Comparison of ENCODE assay signal across 8 cellular contexts in the genomic region with DNA sequence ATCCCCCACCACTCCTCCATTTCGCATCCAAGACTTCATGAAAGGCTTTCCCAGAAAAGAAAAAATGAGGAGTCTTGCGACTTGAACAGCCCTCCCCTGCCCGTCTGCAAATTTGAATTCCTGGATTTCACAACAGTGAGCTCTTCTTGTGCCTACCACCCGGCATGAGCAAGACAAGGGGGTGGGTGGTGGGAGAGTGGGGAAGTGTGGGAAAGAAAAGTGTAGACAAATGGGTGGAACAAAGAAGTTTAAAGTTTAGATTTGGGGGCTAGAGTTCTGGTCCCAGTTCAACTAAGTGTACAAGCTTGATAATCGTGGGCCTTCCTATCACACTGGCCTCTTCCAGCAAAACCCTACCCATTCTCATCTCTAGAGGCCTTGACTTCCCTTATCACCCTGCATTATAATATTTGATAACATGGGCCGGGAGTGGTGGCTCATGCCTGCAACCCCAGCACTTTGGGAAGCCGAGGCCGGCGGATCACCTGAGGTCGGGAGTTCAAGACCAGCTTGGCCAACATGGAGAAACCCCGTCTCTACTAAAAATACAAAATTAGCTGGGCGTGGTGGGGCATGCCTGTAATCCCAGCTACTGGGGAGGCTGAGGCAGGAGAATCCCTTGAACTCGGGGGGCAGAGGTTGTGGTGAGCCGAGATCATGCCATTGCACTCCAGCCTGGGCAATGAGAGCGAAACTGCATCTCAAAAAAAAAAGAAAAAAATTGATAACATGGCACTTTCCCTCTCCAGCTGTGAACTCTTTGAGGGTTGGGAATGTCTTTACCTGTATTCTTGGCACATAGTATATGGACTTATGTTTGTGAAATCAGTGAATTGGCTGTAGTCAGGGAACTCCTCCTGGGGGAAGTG. TPM values are rescaled to one million over a fixed set of nuclear protein-coding genes. Genes with fewer than 3 reads are reported as not detected.
DNase-seq lines count a peak whose midpoint lies in the region; ATAC-seq and TF ChIP-seq lines count a peak whose summit lies in the region.

No MANE protein-coding gene starts in this region.

- H3K4me1 ChIP-seq in OCI-LY3 (ENCODE audit: low read length) (peaks cover 33% of the 10 kb centered on the region), ovary (ENCODE audit: insufficient read depth) (peaks cover 25% of the 10 kb centered on the region)

- H3K27me3 ChIP-seq in OCI-LY3 (ENCODE audit: low read depth, low read length) (no peaks in the 10 kb centered on the region), ovary (no peaks in the 10 kb centered on the region)

- peak overlapping the region; percentile 82 for H3K4me3 Mint-ChIP-seq in Calu3 (ENCODE audit: low read depth, unreplicated experiment)

- BruUV-seq in Calu3 (replicated peaks; lab: Mats Ljungman, UMichigan), result no TSS peak

- H3K27ac Mint-ChIP-seq in Calu3 (ENCODE audit: unreplicated experiment), result peak overlapping the region; percentile 87

- intact Hi-C loops in Calu3 (cut with micrococcal nuclease; ENCODE audit: unreplicated experiment), result loop anchor here (1.0 kb wide), 1 partner anchor 9 kb away; a partner anchor contains a TSS
- intact Hi-C loops in ovary (cut with DNase I), result no loop called here

- TF ChIP-seq CTCF in Calu3 (IDR thresholded peaks at IDR 0.05; ENCODE audit: unreplicated experiment), result no peak
- TF ChIP-seq CTCF in OCI-LY3 (IDR thresholded peaks at IDR 0.05; ENCODE audit: low read depth, low read length), result no peak
- TF ChIP-seq CTCF in epithelial cell of esophagus (IDR thresholded peaks at IDR 0.05; ENCODE audit: insufficient read depth, low read depth, low read length, missing control alignments), result no peak
- no peak for TF ChIP-seq CTCF in ovary (IDR thresholded peaks at IDR 0.05)

- peaks cover 42% of the 10 kb centered on the region for H3K79me2 ChIP-seq in OCI-LY3 (ENCODE audit: low read length)

- TF ChIP-seq POLR2A in ovary (IDR thresholded peaks at IDR 0.05), result no peak

- H3K9ac ChIP-seq in OCI-LY3 (ENCODE audit: low read length), result peak overlapping the region; percentile 99

- no peak for ATAC-seq in GM21528 (IDR thresholded peaks at IDR 0.05; ENCODE audit: low FRiP score, unreplicated experiment)

- H3K4me3 ChIP-seq in OCI-LY3 (ENCODE audit: low read length), result peak overlapping the region; percentile 100
- H3K4me3 ChIP-seq in epithelial cell of esophagus (ENCODE audit: low read length), result peak overlapping the region; percentile 96
- H3K4me3 ChIP-seq in ovary, result peak overlapping the region; percentile 86

- H4K20me1 ChIP-seq in OCI-LY3 (ENCODE audit: insufficient read depth, low read length), result no peaks in the 10 kb centered on the region

- no peak for TF ChIP-seq EP300 in ovary (IDR thresholded peaks at IDR 0.05)

- DNase-seq in Calu3 (no peak), epithelial cell of esophagus (ENCODE audit: low read depth) (no peak), ovary (no peak), NCI-H128 (lab: John Stamatoyannopoulos, UW; ENCODE audit: unreplicated experiment) (no peak)
- DNase-seq in activated CD4-positive, alpha-beta T cell treated with anti-CD3 and anti-CD28 coated beads, Interleukin-2, amount 50 U/mL, for 1 hour, result no peak
- DNase-seq in stimulated activated CD4-positive, alpha-beta T cell treated with anti-CD3 and anti-CD28 coated beads, Interleukin-2, amount 100 ng/mL, for 48 hours, result no peak

- peaks cover 62% of the 10 kb centered on the region for H3K4me1 Mint-ChIP-seq in Calu3 (ENCODE audit: low read depth, unreplicated experiment)

- H3K36me3 Mint-ChIP-seq in Calu3 (ENCODE audit: insufficient read depth, unreplicated experiment), result peaks cover 92% of the 10 kb centered on the region

- H3K27ac ChIP-seq in OCI-LY3 (ENCODE audit: low read length) (peak overlapping the region; percentile 48), ovary (peak overlapping the region; percentile 27 to 31)

- H3K9me3 ChIP-seq in OCI-LY3 (ENCODE audit: insufficient read depth, low read length) (peaks cover 3% of the 10 kb centered on the region; the same call in 1 of the 2 replicates), ovary (no peaks in the 10 kb centered on the region)

- no peaks in the 10 kb centered on the region for H3K9me3 Mint-ChIP-seq in Calu3 (ENCODE audit: low read depth, unreplicated experiment)

- CTCF ChIA-PET in Calu3 (lab: Charles Lee), result interaction anchor here (0.6 to 1.5 kb wide), 11 partner anchors 10 to 267 kb away, joined by 3 to 10 read pairs (median 3); a partner anchor contains a TSS

- 45 to 51% (median 46%) methylated on average over 15 of the region's 15 CpGs for WGBS in ovary, 3 donors

- peaks cover 17% of the 10 kb centered on the region for H3K36me3 ChIP-seq in OCI-LY3 (replicated peaks; ENCODE audit: low read depth, low read length)
- H3K36me3 ChIP-seq in ovary, result no peaks in the 10 kb centered on the region

- peak overlapping the region; percentile 100 for H3K4me2 ChIP-seq in OCI-LY3 (ENCODE audit: low read length)

- no peaks in the 10 kb centered on the region for H3K27me3 Mint-ChIP-seq in Calu3 (ENCODE audit: unreplicated experiment)

- no peak overlapping the region for H2AFZ ChIP-seq in OCI-LY3 (ENCODE audit: low read depth, low read length)

RNA-seq across cellular contexts. Expression of a gene that starts 0.7 kb away (rescaled TPM):
- total RNA-seq in Calu3 (2022) (40.3 and 42.9 TPM in 2 replicates), ovary (10 to 100 TPM; 13.9 to 26.2 (median 22.6) TPM)
- 10 to 100 TPM; 15.9 to 17.6 TPM for polyA plus RNA-seq in ovary

RNA-seq across cellular contexts. Expression of a gene that starts 3.6 kb away (rescaled TPM):
- total RNA-seq in Calu3 (2022) (32.2 and 35.6 TPM in 2 replicates), ovary (10 to 100 TPM; 14.6 to 19.9 (median 16.5) TPM)
- 10 to 100 TPM; 25.1 to 26.6 TPM for polyA plus RNA-seq in ovary

RNA-seq across cellular contexts. Expression of a gene that starts 4.6 kb away (rescaled TPM):
- total RNA-seq in Calu3 (2022) (337 and 357 TPM in 2 replicates), ovary (100 to 1,000 TPM; 120 to 258 (median 139) TPM)
- 100 to 1,000 TPM; 186 to 240 TPM for polyA plus RNA-seq in ovary

RNA-seq across cellular contexts. Expression of a gene that starts 5.5 kb away (rescaled TPM):
- total RNA-seq in Calu3 (2022) (2.6 and 3.6 TPM in 2 replicates), ovary (1 to 10 TPM; 1.3 to 7.2 (median 4.0) TPM)
- polyA plus RNA-seq in ovary, result 1 to 10 TPM; 1.5 to 7.7 TPM

RNA-seq across cellular contexts. Expression of a gene that starts 8.5 kb away (rescaled TPM):
- total RNA-seq in Calu3 (2022) (44.6 and 45.1 TPM in 2 replicates), ovary (10 to 100 TPM in 5 of 7 donors, 1 to 10 TPM in 2; 8.5 to 28.4 (median 13.1) TPM)
- 10 to 100 TPM; 11.4 to 15.0 TPM for polyA plus RNA-seq in ovary
